ENCODE assay signal across 8 cellular contexts in genomic region chr19:40776966-40777794, GRCh38. TPM values are rescaled to one million over a fixed set of nuclear protein-coding genes. Genes with fewer than 3 reads are reported as not detected.
DNase-seq lines count a peak whose midpoint lies in the region; ATAC-seq and TF ChIP-seq lines count a peak whose summit lies in the region.

No MANE protein-coding gene starts in this region.

- DNase-seq in AG08396 (ENCODE audit: low spot score) = peak; percentile 89
- peak; percentile 99 for DNase-seq in NCI-H345 treated with DMSO at 0.1 percent for 48 hours (lab: John Stamatoyannopoulos, UW; ENCODE audit: unreplicated experiment)
- DNase-seq in activated CD4-positive, alpha-beta T cell treated with anti-CD3 and anti-CD28 coated beads for 1 hour = peak; percentile 80
- DNase-seq in chondrocyte (ENCODE audit: low spot score) = no peak
- peak; percentile 87 for DNase-seq in kidney glomerular epithelial cell (lab: John Stamatoyannopoulos, UW)
- DNase-seq in stimulated activated CD4-positive, alpha-beta T cell treated with anti-CD3 and anti-CD28 coated beads, Interleukin-1b, Interleukin-23, amount 100 ng/mL, for 1 hour (ENCODE audit: low read depth in 2 of 2) = peak; percentile 66 to 73

- peak overlapping the region; percentile 98 for H3K4me3 Mint-ChIP-seq in chondrocyte (ENCODE audit: unreplicated experiment)

- ATAC-seq in GM19035 (IDR thresholded peaks at IDR 0.05; ENCODE audit: unreplicated experiment) (peak; percentile 68), HG03354 (IDR thresholded peaks at IDR 0.05; ENCODE audit: poor library complexity, severe bottlenecking, unreplicated experiment) (peak; percentile 69)

- no peak for TF ChIP-seq CTCF in chondrocyte (IDR thresholded peaks at IDR 0.05)

- peaks cover under 1% of the 10 kb centered on the region for H3K36me3 Mint-ChIP-seq in chondrocyte (ENCODE audit: low read depth)

- peak overlapping the region; percentile 99 for H3K27ac Mint-ChIP-seq in chondrocyte (ENCODE audit: unreplicated experiment)

- H3K4me1 Mint-ChIP-seq in chondrocyte (ENCODE audit: low read depth) = peaks cover 35% of the 10 kb centered on the region

- H3K27me3 Mint-ChIP-seq in chondrocyte (ENCODE audit: low read depth) = no peaks in the 10 kb centered on the region

- H3K9me3 Mint-ChIP-seq in chondrocyte (ENCODE audit: low read depth) = no peaks in the 10 kb centered on the region

RNA-seq across cellular contexts. Expression of gene RAB4B, which starts 0.9 kb away (rescaled TPM):
- total RNA-seq in chondrocyte = 19.2 to 23.4 TPM (median 23.2 TPM) in 3 replicates

RNA-seq across cellular contexts. Expression of gene MIA, which starts 1.9 kb away (rescaled TPM):
- total RNA-seq in chondrocyte = 1.4 to 2.6 TPM (median 2.4 TPM) in 3 replicates

RNA-seq across cellular contexts. Expression of gene EGLN2, which starts 21.8 kb away (rescaled TPM):
- 74.6 to 83.1 TPM (median 83.0 TPM) in 3 replicates for total RNA-seq in chondrocyte

RNA-seq across cellular contexts. Expression of gene SNRPA, which starts 26.2 kb away (rescaled TPM):
- 34.9 to 64.6 TPM (median 37.0 TPM) in 3 replicates for total RNA-seq in chondrocyte

RNA-seq across cellular contexts. Expression of gene ACTMAP, which starts 26.9 kb away (rescaled TPM):
- 7.4 to 11.3 TPM (median 10.4 TPM) in 3 replicates for total RNA-seq in chondrocyte
